8 cellular contexts compared by ENCODE assay signal in the genomic region with DNA sequence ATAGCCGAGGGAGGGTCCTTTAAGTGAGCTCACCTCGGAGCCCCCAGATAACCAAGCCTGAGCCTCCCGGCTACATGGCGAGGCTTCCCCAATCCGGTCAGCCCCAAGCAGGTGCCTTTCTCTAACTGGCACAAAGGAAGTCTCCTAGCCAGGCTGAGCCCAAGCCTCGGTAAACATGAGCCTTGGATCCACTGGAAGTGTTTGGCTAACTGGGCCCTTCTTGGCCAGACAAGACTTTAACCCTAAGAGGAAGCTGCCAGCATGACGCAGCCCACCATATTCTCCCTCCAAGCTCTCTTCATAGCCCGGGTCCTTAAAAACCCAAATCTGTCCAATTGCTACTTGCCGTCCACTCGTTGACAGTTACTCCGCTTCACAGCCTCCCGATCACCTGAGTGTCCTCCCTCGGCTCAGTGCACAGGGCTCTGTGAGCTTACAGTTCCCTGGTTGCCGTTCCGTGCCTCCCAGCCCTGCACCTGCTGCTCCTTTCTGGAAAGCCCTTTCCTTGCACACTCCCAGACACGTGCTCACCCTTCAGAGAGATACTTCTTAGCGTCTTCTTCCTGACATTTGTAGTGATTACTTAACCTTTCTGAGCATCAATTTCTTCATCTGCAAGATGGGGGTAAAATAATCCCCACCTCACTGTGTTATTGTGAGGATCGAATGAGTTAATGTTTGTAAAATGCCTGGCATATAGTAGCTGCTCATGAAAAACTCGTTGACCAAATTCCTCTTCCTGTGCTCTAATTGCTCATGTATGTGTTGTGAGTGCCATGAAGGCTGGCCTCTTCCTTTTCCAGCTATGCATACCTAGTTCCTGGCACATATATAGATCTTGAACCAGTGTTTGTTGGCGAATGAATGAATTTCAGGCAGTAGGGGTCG. TPM values are rescaled to one million over a fixed set of nuclear protein-coding genes. Genes with fewer than 3 reads are reported as not detected.
DNase-seq lines count a peak whose midpoint lies in the region; ATAC-seq and TF ChIP-seq lines count a peak whose summit lies in the region.

No MANE protein-coding gene starts in this region.

- H3K4me3 ChIP-seq in BE2C (ENCODE audit: low read depth, low read length), result peak overlapping the region; percentile 59
- H3K4me3 ChIP-seq in muscle layer of duodenum (ENCODE audit: low read depth in 1 of 2, low read length in 2 of 2), result peak overlapping the region; percentile 12 to 66

- ATAC-seq in HG02623 (IDR thresholded peaks at IDR 0.05; ENCODE audit: unreplicated experiment), result no peak
- no peak for ATAC-seq in GM21447 (IDR thresholded peaks at IDR 0.05; ENCODE audit: unreplicated experiment)

- DNase-seq in BE2C, result no peak
- DNase-seq in HT-29 (ENCODE audit: low spot score), result peak; percentile 44
- DNase-seq in caudate nucleus (lab: John Stamatoyannopoulos, UW), result peak in 1 of 61 donors; percentile 48
- no peak for DNase-seq in occipital lobe (lab: John Stamatoyannopoulos, UW)
- no peak for DNase-seq in NCI-H2196 treated with DMSO at 0.1 percent for 48 hours (lab: John Stamatoyannopoulos, UW; ENCODE audit: unreplicated experiment)

- H3K36me3 ChIP-seq in BE2C, result no peaks in the 10 kb centered on the region
- H3K36me3 ChIP-seq in muscle layer of duodenum (ENCODE audit: control insufficient read depth in 1 of 2, insufficient read depth in 2 of 2, low read length in 2 of 2), result no peaks in the 10 kb centered on the region

- H3K27me3 ChIP-seq in BE2C (no peaks in the 10 kb centered on the region), muscle layer of duodenum (ENCODE audit: low read depth, low read length) (no peaks in the 10 kb centered on the region)

- no peak for TF ChIP-seq CTCF in BE2C (IDR thresholded peaks at IDR 0.05; ENCODE audit: low read depth, low read length)

- H3K9me3 ChIP-seq in BE2C, result no peaks in the 10 kb centered on the region
- H3K9me3 ChIP-seq in muscle layer of duodenum (ENCODE audit: control insufficient read depth in 1 of 2, low read length in 2 of 2), result no peaks in the 10 kb centered on the region

- peak overlapping the region; percentile 90 for H3K27ac ChIP-seq in caudate nucleus (ENCODE audit: low read depth, low read length)
- peak overlapping the region; percentile 92 for H3K27ac ChIP-seq in muscle layer of duodenum (ENCODE audit: low read length)

- no peaks in the 10 kb centered on the region for H3K4me1 ChIP-seq in BE2C
- H3K4me1 ChIP-seq in muscle layer of duodenum (ENCODE audit: control insufficient read depth in 1 of 2, insufficient read depth in 2 of 2, low read length in 2 of 2), result peaks cover 10 to 12% of the 10 kb centered on the region in 2 donors

RNA-seq across cellular contexts. Expression of gene TXN2, which starts 25.6 kb away (rescaled TPM):
- 356 TPM for polyA plus RNA-seq in BE2C (2012; ENCODE audit: insufficient read depth, insufficient read length, low read depth)
- total RNA-seq in HT-29 (2014; rRNA removed; shearing (Covaris generic)), result 30.7 and 30.8 TPM in 2 replicates
- total RNA-seq in occipital lobe, result 14.3 TPM

RNA-seq across cellular contexts. Expression of gene FOXRED2, which starts 51.0 kb away (rescaled TPM):
- polyA plus RNA-seq in BE2C (2012; ENCODE audit: insufficient read depth, insufficient read length, low read depth), result 19.5 TPM
- 9.7 and 13.0 TPM in 2 replicates for total RNA-seq in HT-29 (2014; rRNA removed; shearing (Covaris generic))
- 10.6 TPM for total RNA-seq in occipital lobe
